Comparison of ENCODE assay signal across 13 cellular contexts in the genomic region with DNA sequence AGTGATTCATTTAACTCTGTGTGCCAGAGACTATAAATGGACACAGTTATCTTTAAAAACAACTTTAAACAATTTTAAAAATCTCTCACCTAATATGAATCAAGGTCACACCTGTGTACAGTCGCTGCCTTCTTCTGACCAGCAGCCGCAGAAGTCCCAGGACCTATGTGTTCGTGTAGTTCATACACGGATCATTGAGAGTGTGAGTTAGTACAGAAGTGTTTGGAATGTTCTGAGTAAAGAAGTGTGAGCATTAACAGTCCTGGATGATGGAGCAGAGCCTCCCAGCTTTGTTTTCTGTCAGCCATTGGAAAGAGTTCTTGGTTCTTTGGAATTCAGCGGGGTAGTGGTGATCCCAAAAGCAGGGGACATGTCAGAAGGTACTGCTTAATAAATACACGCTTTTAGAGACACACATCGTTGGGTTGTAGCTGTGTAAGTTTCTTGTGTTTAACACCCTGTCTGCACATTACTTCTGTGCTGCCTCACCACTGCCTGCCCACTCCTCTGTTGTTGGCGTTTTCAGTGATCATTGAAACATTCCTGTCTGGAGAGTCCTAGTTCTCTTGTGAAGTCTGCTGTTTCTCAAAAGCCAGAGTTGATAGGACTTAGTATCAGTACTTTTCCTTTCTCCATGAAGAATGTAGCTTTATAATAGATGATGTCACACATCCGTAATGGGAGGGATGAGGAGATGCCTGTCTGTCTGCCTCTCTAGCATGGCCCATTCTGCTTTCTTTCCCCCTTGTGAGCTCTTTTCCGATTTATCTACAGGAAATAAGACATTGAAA.
DNase-seq lines count a peak whose midpoint lies in the region; ATAC-seq and TF ChIP-seq lines count a peak whose summit lies in the region.
"Had no signal": no experiment of that assay in that cellular context is flagged by ENCODE, and none has a peak within 500 bp of the region (broad histone marks: within the 10 kb centered on the region; RNA-seq: fewer than 3 reads in every experiment).

No MANE protein-coding gene starts in this region.

- H3F3A ChIP-seq in PC-3 (ENCODE audit: low read length, unreplicated experiment): no peaks in the 10 kb centered on the region

- TF ChIP-seq POLR2A in right lobe of liver (IDR thresholded peaks at IDR 0.05): no peak
- TF ChIP-seq POLR2A in sigmoid colon (IDR thresholded peaks at IDR 0.05): no peak

- no TSS peak for BruUV-seq in PC-3 (replicated peaks; lab: Mats Ljungman, UMichigan)
- BruUV-seq in Calu3 (replicated peaks; lab: Mats Ljungman, UMichigan): no TSS peak

- CTCF ChIA-PET in PC-3 (lab: Charles Lee) (no interaction called here), Calu3 (lab: Charles Lee) (interaction anchor here (0.6 kb wide), 1 partner anchor 159 kb away, joined by 4 read pairs; no protein-coding TSS in a partner anchor)

- ATAC-seq in PC-3: no peak
- peak; percentile 59 to 73 (median 72) for ATAC-seq in right lobe of liver
- ATAC-seq in HG03095 (IDR thresholded peaks at IDR 0.05; ENCODE audit: unreplicated experiment): no peak
- no peak for ATAC-seq in GM18867 (IDR thresholded peaks at IDR 0.05; ENCODE audit: unreplicated experiment)

- H3K9me2 ChIP-seq in PC-3 (replicated peaks; ENCODE audit: low read length): no peaks in the 10 kb centered on the region

- WGBS in right lobe of liver (ENCODE audit: insufficient coverage, low coverage, low lambda C conversion rate, missing lambda C conversion rate): 70% methylated on average over 10 of the region's 10 CpGs
- 78 to 92% methylated on average over 10 of the region's 10 CpGs for WGBS in sigmoid colon, 2 donors

- POLR2A ChIA-PET in PC-3 (lab: Charles Lee; ENCODE audit: unreplicated experiment): no interaction called here

- H3K36me3 ChIP-seq in PC-3 (ENCODE audit: low read depth, low read length) (no peaks in the 10 kb centered on the region), right lobe of liver (peaks cover 0 to 26% (median 6%) of the 10 kb centered on the region in 4 donors), sigmoid colon (peaks cover 12 to 46% (median 18%) of the 10 kb centered on the region in 4 donors)

- H3K27me3 ChIP-seq in PC-3 (ENCODE audit: low read length) (no peaks in the 10 kb centered on the region), right lobe of liver (no peaks in the 10 kb centered on the region), sigmoid colon (no peaks in the 10 kb centered on the region)
- H3K27me3 ChIP-seq: SJCRH30, vagina had no signal

- no peaks in the 10 kb centered on the region for H4K20me1 ChIP-seq in PC-3 (ENCODE audit: low read length)

- H3K4me2 ChIP-seq in PC-3 (ENCODE audit: low read length): peak overlapping the region; percentile 77

- TF ChIP-seq EP300 in sigmoid colon (IDR thresholded peaks at IDR 0.05): peak in 1 of 4 donors; percentile 5

- intact Hi-C loops in PC-3 (cut with micrococcal nuclease) (loop anchor here (5.0 kb wide), 1 partner anchor 622 kb away; no protein-coding TSS in a partner anchor), right lobe of liver (cut with DNase I) (loop anchor here in 1 of 2 donors (10.0 kb wide), 1 partner anchor 684 kb away; no protein-coding TSS in a partner anchor), sigmoid colon (cut with DNase I) (loop anchor here (10.0 kb wide), 1 partner anchor 544 kb away; no protein-coding TSS in a partner anchor), Calu3 (cut with micrococcal nuclease; ENCODE audit: unreplicated experiment) (no loop called here)

- H3K36me3 Mint-ChIP-seq in Calu3 (ENCODE audit: insufficient read depth, unreplicated experiment): no peaks in the 10 kb centered on the region

- no peak overlapping the region for H2AFZ ChIP-seq in PC-3 (ENCODE audit: low read length)

- H3K4me1 ChIP-seq in PC-3 (ENCODE audit: insufficient read depth, low read length) (peaks cover 30% of the 10 kb centered on the region), right lobe of liver (no peaks in the 10 kb centered on the region), sigmoid colon (peaks cover 0 to 79% (median 62%) of the 10 kb centered on the region in 4 donors)
- H3K4me1 ChIP-seq: SJCRH30, vagina had no signal

- H3K9me3 Mint-ChIP-seq in Calu3 (ENCODE audit: low read depth, unreplicated experiment): no peaks in the 10 kb centered on the region
- H3K9me3 Mint-ChIP-seq: activated naive CD4-positive, alpha-beta T cell treated with anti-CD3 and anti-CD28 coated beads for 36 hours had no signal

- H3K9ac ChIP-seq in PC-3 (ENCODE audit: low read length): no peak overlapping the region

- no peak for DNase-seq in PC-3
- DNase-seq in fibroblast of the aortic adventitia (ENCODE audit: low read depth): peak; percentile 65
- DNase-seq in right lobe of liver: no peak
- DNase-seq in sigmoid colon: no peak
- no peak for DNase-seq in Ammon's horn (ENCODE audit: low spot score)
- DNase-seq in Calu3: no peak
- DNase-seq: activated naive CD4-positive, alpha-beta T cell treated with anti-CD3 and anti-CD28 coated beads for 36 hours; cerebellar nuclear complex; NCI-H2171; SJCRH30 had no signal

- no peaks in the 10 kb centered on the region for H3K27me3 Mint-ChIP-seq in Calu3 (ENCODE audit: unreplicated experiment)

- H3K27ac Mint-ChIP-seq in Calu3 (ENCODE audit: unreplicated experiment): no peak overlapping the region
- H3K27ac Mint-ChIP-seq: activated naive CD4-positive, alpha-beta T cell treated with anti-CD3 and anti-CD28 coated beads for 36 hours had no signal

- H3K9me3 ChIP-seq in PC-3 (ENCODE audit: low read length): no peaks in the 10 kb centered on the region
- H3K9me3 ChIP-seq in right lobe of liver: no peaks in the 10 kb centered on the region
- H3K9me3 ChIP-seq in sigmoid colon: no peaks in the 10 kb centered on the region
- H3K9me3 ChIP-seq: SJCRH30, vagina had no signal

- H3K4me3 ChIP-seq in PC-3 (ENCODE audit: low read length): peak overlapping the region; percentile 60; the same call in 1 of the 2 replicates
- H3K4me3 ChIP-seq in fibroblast of the aortic adventitia (ENCODE audit: low read depth, low read length): no peak overlapping the region
- no peak overlapping the region for H3K4me3 ChIP-seq in right lobe of liver
- H3K4me3 ChIP-seq in sigmoid colon: no peak overlapping the region
- H3K4me3 ChIP-seq: SJCRH30, vagina had no signal

- TF ChIP-seq CTCF in PC-3 (conservative IDR thresholded peaks at IDR 0.05; ENCODE audit: low read depth, low read length) (no peak), fibroblast of the aortic adventitia (IDR thresholded peaks at IDR 0.05; ENCODE audit: insufficient read depth, low read length) (no peak), right lobe of liver (IDR thresholded peaks at IDR 0.05) (no peak), sigmoid colon (IDR thresholded peaks at IDR 0.05) (no peak), Calu3 (IDR thresholded peaks at IDR 0.05; ENCODE audit: unreplicated experiment) (no peak)

- H3K4me1 Mint-ChIP-seq in Calu3 (ENCODE audit: low read depth, unreplicated experiment): no peaks in the 10 kb centered on the region

- no peak overlapping the region for H3K4me3 Mint-ChIP-seq in Calu3 (ENCODE audit: low read depth, unreplicated experiment)
- H3K4me3 Mint-ChIP-seq: activated naive CD4-positive, alpha-beta T cell treated with anti-CD3 and anti-CD28 coated beads for 36 hours had no signal

- no peaks in the 10 kb centered on the region for H3K79me2 ChIP-seq in PC-3 (ENCODE audit: low read length)

- H3K27ac ChIP-seq in PC-3 (ENCODE audit: low read length) (peak overlapping the region; percentile 68), right lobe of liver (peak overlapping the region; percentile 51 to 66 (median 52)), sigmoid colon (peak overlapping the region; percentile 65 to 86 (median 77))
- H3K27ac ChIP-seq: SJCRH30 had no signal

Comparison
In these comparisons a context has a peak if more than half of its experiments do, and no peak if none do; other contexts are left out.
1. ATAC-seq: peak in right lobe of liver (4 of 4); none in PC-3 (single experiment), HG03095 (single experiment) and GM18867 (single experiment).
2. Peak in every context shown above with its lines, with median percentiles within 50 percentile points of each other: H3K27ac ChIP-seq.